In the genomic region with DNA sequence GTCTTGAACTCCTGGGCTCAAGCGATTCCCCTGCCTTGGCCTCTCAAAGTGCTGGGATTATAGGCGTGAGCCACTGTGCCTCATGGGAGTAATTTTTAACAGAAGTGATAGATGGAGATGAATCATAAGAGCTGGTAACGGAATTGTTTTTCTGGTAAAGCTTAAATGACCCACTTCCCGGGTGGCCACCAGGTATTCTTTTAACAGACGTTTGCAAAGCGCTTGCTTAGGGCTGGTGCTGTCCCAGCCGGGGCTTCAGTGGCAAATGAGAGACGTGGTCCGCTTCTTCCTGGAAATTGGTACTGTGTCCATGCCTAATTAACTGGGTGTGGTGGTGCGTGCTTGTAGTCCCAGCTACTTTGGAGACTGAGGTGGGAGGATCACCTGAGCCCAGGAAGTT, we compare ENCODE assay signal across 22 cellular contexts.
"Had no signal": no experiment of that assay in that cellular context is flagged by ENCODE, and none has a peak within 500 bp of the region (broad histone marks: within the 10 kb centered on the region; RNA-seq: fewer than 3 reads in every experiment).

No MANE protein-coding gene starts in this region.

- H3K36me3 ChIP-seq: left ventricle myocardium inferior, lower lobe of right lung, tibial artery, upper lobe of left lung, uterus had no signal

- H3K4me3 ChIP-seq: coronary artery, hepatocyte, left ventricle myocardium inferior, lower lobe of right lung, psoas muscle, tibial artery, upper lobe of left lung, uterus had no signal

- DNase-seq: effector CD4-positive, alpha-beta T cell; endodermal cell; erythroblast; foreskin keratinocyte; kidney; left cardiac atrium; left ventricle myocardium inferior; lower lobe of right lung; mesendoderm; naive thymus-derived CD4-positive, alpha-beta T cell; nephron progenitor cell; psoas muscle; retina; small intestine; stimulated activated CD4-positive, alpha-beta T cell treated with anti-CD3 and anti-CD28 coated beads, Interleukin-12 subunit alpha, Interleukin-12 subunit beta, amount 100 ng/mL, for 4 hours; stimulated activated naive CD4-positive, alpha-beta T cell treated with Interleukin-2 at 50 U/mL for 16 hours; tibial artery; upper lobe of left lung; uterus had no signal

- H3K27me3 ChIP-seq: foreskin keratinocyte, hepatocyte, tibial artery, upper lobe of left lung, uterus had no signal

- H3K4me1 Mint-ChIP-seq: endodermal cell had no signal

- H3K27me3 Mint-ChIP-seq: naive thymus-derived CD4-positive, alpha-beta T cell had no signal

- ATAC-seq: foreskin keratinocyte; left cardiac atrium; lower lobe of right lung; naive thymus-derived CD4-positive, alpha-beta T cell; psoas muscle had no signal

- H3K9me3 Mint-ChIP-seq: endodermal cell; naive thymus-derived CD4-positive, alpha-beta T cell; nephron progenitor cell had no signal

- H3K27ac ChIP-seq: coronary artery, foreskin keratinocyte, hepatocyte, left ventricle myocardium inferior, lower lobe of right lung, parathyroid adenoma, psoas muscle, tibial artery, upper lobe of left lung, uterus had no signal

- H3K4me3 Mint-ChIP-seq: endodermal cell; naive thymus-derived CD4-positive, alpha-beta T cell; nephron progenitor cell had no signal

- H3K9me3 ChIP-seq: left ventricle myocardium inferior, lower lobe of right lung, psoas muscle, tibial artery, upper lobe of left lung, uterus had no signal

- H3K4me1 ChIP-seq: foreskin keratinocyte, left ventricle myocardium inferior, lower lobe of right lung, parathyroid adenoma, psoas muscle, upper lobe of left lung had no signal

- H3K27ac Mint-ChIP-seq: endodermal cell, nephron progenitor cell had no signal
